ENCODE assay signal across 11 cellular contexts in genomic region chr17:82358467-82359350, GRCh38. TPM values are rescaled to one million over a fixed set of nuclear protein-coding genes. Genes with fewer than 3 reads are reported as not detected.
DNase-seq lines count a peak whose midpoint lies in the region; ATAC-seq and TF ChIP-seq lines count a peak whose summit lies in the region.
"Had no signal": no experiment of that assay in that cellular context is flagged by ENCODE, and none has a peak within 500 bp of the region (broad histone marks: within the 10 kb centered on the region; RNA-seq: fewer than 3 reads in every experiment).

TSS of gene TEX19 (plus strand) at chr17:82359247. CDS start at chr17:82362151, 2,904 bp downstream.

- H3K4me2 ChIP-seq in DND-41 (ENCODE audit: insufficient read depth, low read length) = peak within 1 kb of the TSS; percentile 63

- no peaks in the 10 kb centered on the region for H3K9me3 Mint-ChIP-seq in activated T-helper 17 cell treated with anti-CD3 and anti-CD28 coated beads, Interleukin-2, amount 50 U/mL, for 72 hours
- H3K9me3 Mint-ChIP-seq: naive thymus-derived CD8-positive, alpha-beta T cell had no signal

- no peaks in the 10 kb centered on the region for H3K9me3 ChIP-seq in DND-41 (ENCODE audit: insufficient read depth, low read length, severe bottlenecking)
- no peaks in the 10 kb centered on the region for H3K9me3 ChIP-seq in upper lobe of right lung
- no peaks in the 10 kb centered on the region for H3K9me3 ChIP-seq in aorta (ENCODE audit: control insufficient read depth, low read length)
- H3K9me3 ChIP-seq: adrenal gland, gastroesophageal sphincter had no signal

- H3K27me3 ChIP-seq in DND-41 (ENCODE audit: insufficient read depth, low read length, poor library complexity) (no peaks in the 10 kb centered on the region), upper lobe of right lung (peaks cover 5% of the 10 kb centered on the region), aorta (ENCODE audit: control insufficient read depth in 1 of 2, insufficient read depth in 2 of 2, low read length in 1 of 2) (no peaks in the 10 kb centered on the region)

- no peaks in the 10 kb centered on the region for H3K36me3 Mint-ChIP-seq in activated T-helper 17 cell treated with anti-CD3 and anti-CD28 coated beads, Interleukin-2, amount 50 U/mL, for 72 hours (ENCODE audit: low read depth)
- H3K36me3 Mint-ChIP-seq: naive thymus-derived CD8-positive, alpha-beta T cell had no signal

- peaks cover 20% of the 10 kb centered on the region for H4K20me1 ChIP-seq in DND-41 (ENCODE audit: insufficient read depth, low read length)

- H3K27ac ChIP-seq in DND-41 (ENCODE audit: low read length) = peak within 1 kb of the TSS; percentile 78
- no peak within 1 kb of the TSS for H3K27ac ChIP-seq in upper lobe of right lung
- no peak within 1 kb of the TSS for H3K27ac ChIP-seq in aorta (ENCODE audit: low read depth in 1 of 2, low read length in 2 of 2)
- H3K27ac ChIP-seq: adrenal gland, gastroesophageal sphincter had no signal

- TF ChIP-seq POLR2A in lower leg skin (IDR thresholded peaks at IDR 0.05) = no peak

- no peaks in the 10 kb centered on the region for H3K4me1 Mint-ChIP-seq in activated T-helper 17 cell treated with anti-CD3 and anti-CD28 coated beads, Interleukin-2, amount 50 U/mL, for 72 hours

- peaks cover 22% of the 10 kb centered on the region for H3K36me3 ChIP-seq in DND-41 (ENCODE audit: insufficient read depth, low read length)
- no peaks in the 10 kb centered on the region for H3K36me3 ChIP-seq in upper lobe of right lung
- H3K36me3 ChIP-seq in aorta (ENCODE audit: control insufficient read depth in 1 of 2, insufficient read depth in 2 of 2, low read length in 1 of 2) = no peaks in the 10 kb centered on the region
- H3K36me3 ChIP-seq: adrenal gland, gastroesophageal sphincter had no signal

- WGBS in lower leg skin, 2 donors = 55 to 56% methylated on average over 21 of the region's 21 CpGs
- WGBS in aorta, 2 donors = 74 to 76% methylated on average over 21 of the region's 21 CpGs

- peak within 1 kb of the TSS; percentile 1 for H3K4me3 Mint-ChIP-seq in activated T-helper 17 cell treated with anti-CD3 and anti-CD28 coated beads, Interleukin-2, amount 50 U/mL, for 72 hours

- H3K27me3 Mint-ChIP-seq in activated T-helper 17 cell treated with anti-CD3 and anti-CD28 coated beads, Interleukin-2, amount 50 U/mL, for 72 hours = peaks cover 7% of the 10 kb centered on the region

- intact Hi-C loops in lower leg skin (cut with DNase I; ENCODE audit: low total_unique reads) (loop anchor here (10.0 kb wide), 1 partner anchor 416 kb away; no protein-coding TSS in a partner anchor), upper lobe of right lung (cut with DNase I) (loop anchor here (10.0 kb wide), 2 partner anchors 46 to 196 kb away; no protein-coding TSS in a partner anchor), aorta (cut with DNase I) (loop anchor here (10.0 kb wide), 2 partner anchors 196 to 406 kb away; no protein-coding TSS in a partner anchor)

- H3K79me2 ChIP-seq in DND-41 (ENCODE audit: insufficient read depth, low read length) = peaks cover 26% of the 10 kb centered on the region

- peak within 1 kb of the TSS; percentile 55 for H2AFZ ChIP-seq in DND-41 (ENCODE audit: low read depth, low read length)

- H3K27ac Mint-ChIP-seq in activated T-helper 17 cell treated with anti-CD3 and anti-CD28 coated beads, Interleukin-2, amount 50 U/mL, for 72 hours = no peak within 1 kb of the TSS

- TF ChIP-seq CTCF in DND-41 (IDR thresholded peaks at IDR 0.05; ENCODE audit: borderline replicate concordance, extremely low read depth, low read length, poor library complexity, severe bottlenecking) (peak; percentile 52), lower leg skin (IDR thresholded peaks at IDR 0.05) (no peak), upper lobe of right lung (IDR thresholded peaks at IDR 0.05) (no peak)

- ATAC-seq in DND-41 (ENCODE audit: insufficient read depth, low read depth) (peak; percentile 92), upper lobe of right lung (no peak), aorta (ENCODE audit: low FRiP score) (no peak)
- ATAC-seq in activated T-helper 17 cell treated with anti-CD3 and anti-CD28 coated beads, Interleukin-2, amount 50 U/mL, for 72 hours (replicated peaks) = peak; percentile 47
- ATAC-seq: gastroesophageal sphincter had no signal

- peaks cover 53% of the 10 kb centered on the region for H3K4me1 ChIP-seq in DND-41 (ENCODE audit: insufficient read depth, low read length)
- H3K4me1 ChIP-seq in upper lobe of right lung = no peaks in the 10 kb centered on the region
- no peaks in the 10 kb centered on the region for H3K4me1 ChIP-seq in aorta (ENCODE audit: control insufficient read depth in 1 of 2, insufficient read depth in 2 of 2, low read length in 2 of 2)
- H3K4me1 ChIP-seq: adrenal gland had no signal

- peak within 1 kb of the TSS; percentile 55 for H3K9ac ChIP-seq in DND-41 (ENCODE audit: low read depth, low read length)

- H3K4me3 ChIP-seq in DND-41 (ENCODE audit: low read depth in 1 of 2, low read length in 2 of 2) (peak within 1 kb of the TSS; percentile 2 to 56; a peak in 3 of 4 replicates), lower leg skin (ENCODE audit: low read depth, poor library complexity, severe bottlenecking) (no peak within 1 kb of the TSS), upper lobe of right lung (no peak within 1 kb of the TSS), aorta (ENCODE audit: low read length in 2 of 2) (no peak within 1 kb of the TSS)
- H3K4me3 ChIP-seq: adrenal gland, gastroesophageal sphincter had no signal

- DNase-seq in A172 (ENCODE audit: low spot score) (peak; percentile 39), DND-41 (peak; percentile 94), NCI-H1694 treated with DMSO at 0.1 percent for 48 hours (lab: John Stamatoyannopoulos, UW) (peak; percentile 66), lower leg skin (ENCODE audit: low spot score in 2 of 2) (no peak), upper lobe of right lung (no peak), aorta (no peak), SW 1271 (lab: John Stamatoyannopoulos, UW) (no peak)
- DNase-seq: adrenal gland; naive thymus-derived CD8-positive, alpha-beta T cell had no signal

RNA-seq across cellular contexts. Expression of gene TEX19, which starts in this region (rescaled TPM):
- total RNA-seq in A172 (2014; rRNA removed; shearing (Covaris generic)) = 0.22 TPM in 1 of 2 replicates, not detected in the other
- under 1 TPM in 1 of 2 donors, not detected in 1; 0.28 TPM for total RNA-seq in activated T-helper 17 cell treated with anti-CD3 and anti-CD28 coated beads, Interleukin-2, amount 50 U/mL, for 72 hours
- total RNA-seq in lower leg skin = not detected
- not detected for total RNA-seq in upper lobe of right lung
- total RNA-seq in aorta = not detected
- polyA plus RNA-seq in aorta = not detected
- total RNA-seq: gastroesophageal sphincter; naive thymus-derived CD8-positive, alpha-beta T cell had no signal
- polyA plus RNA-seq: adrenal gland; naive thymus-derived CD8-positive, alpha-beta T cell had no signal

Comparison
In these comparisons a context has a peak if more than half of its experiments do, and no peak if none do; other contexts are left out.
1. Peak in DNase-seq in A172; RNA of the gene not detected or under 1 TPM.
2. Peak in ATAC-seq in activated T-helper 17 cell treated with anti-CD3 and anti-CD28 coated beads, Interleukin-2, amount 50 U/mL, for 72 hours; RNA of the gene not detected or under 1 TPM.
3. DNase-seq: peak in DND-41 (single experiment) and NCI-H1694 treated with DMSO at 0.1 percent for 48 hours (single experiment); none in lower leg skin (0 of 2), upper lobe of right lung (single experiment), aorta (0 of 2) and SW 1271 (0 of 2).
4. H3K4me3 ChIP-seq: peak in DND-41 (2 of 2); none in lower leg skin (single experiment), upper lobe of right lung (single experiment) and aorta (0 of 2).